Comparison of ENCODE assay signal across 8 cellular contexts in the genomic region with DNA sequence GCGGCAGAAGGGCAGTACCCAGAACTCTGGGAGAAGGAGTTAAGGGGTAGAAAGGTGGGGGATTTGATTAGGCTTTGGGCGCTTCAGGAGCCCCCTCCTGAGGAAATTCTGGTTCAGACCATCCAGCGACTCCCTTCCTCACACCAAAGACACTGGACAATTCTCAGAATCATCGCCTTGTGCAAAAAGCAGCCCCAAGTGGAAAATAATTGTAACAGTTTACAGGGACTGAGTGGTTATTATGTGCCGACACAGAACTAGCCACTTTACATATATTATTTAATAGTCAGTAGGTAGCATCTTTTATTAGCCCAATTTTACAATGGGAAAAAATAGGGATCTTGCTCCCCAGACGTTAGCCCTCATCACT. TPM values are rescaled to one million over a fixed set of nuclear protein-coding genes. Genes with fewer than 3 reads are reported as not detected.
DNase-seq lines count a peak whose midpoint lies in the region; ATAC-seq and TF ChIP-seq lines count a peak whose summit lies in the region.

No MANE protein-coding gene starts in this region.

- H3K14ac ChIP-seq in neuronal stem cell (ENCODE audit: low read length) = no peak overlapping the region

- H2BK12ac ChIP-seq in neuronal stem cell (ENCODE audit: low read length) = no peak overlapping the region

- peak overlapping the region; percentile 81 for H3K27ac ChIP-seq in CD4-positive, CD25-positive, alpha-beta regulatory T cell (ENCODE audit: insufficient read depth, low read length, poor library complexity, severe bottlenecking)
- H3K27ac ChIP-seq in OCI-LY7 (ENCODE audit: low read depth, low read length, poor library complexity, severe bottlenecking) (no peak overlapping the region), neuronal stem cell (replicated peaks; ENCODE audit: low read length) (peak overlapping the region; percentile 85)

- POLR2A ChIA-PET in OCI-LY7 (lab: Charles Lee) = interaction anchor here (1.0 to 2.6 kb wide), 4 partner anchors 8 to 96 kb away, joined by 3 to 13 read pairs (median 5); a partner anchor contains a TSS

- peak overlapping the region; percentile 26 for H3K4me3 ChIP-seq in CD4-positive, CD25-positive, alpha-beta regulatory T cell (ENCODE audit: low read depth, low read length)
- H3K4me3 ChIP-seq in OCI-LY7 (ENCODE audit: low read depth, low read length, poor library complexity, severe bottlenecking) = peak overlapping the region; percentile 73
- no peak overlapping the region for H3K4me3 ChIP-seq in endocrine pancreas (ENCODE audit: control insufficient read depth, insufficient read depth, low read length)
- H3K4me3 ChIP-seq in neuronal stem cell (ENCODE audit: low read length in 2 of 2) = peak overlapping the region; percentile 43 to 82

- H3K4me3 Mint-ChIP-seq in CD4-positive, CD25-positive, alpha-beta regulatory T cell = peak overlapping the region; percentile 82 to 92 (median 86)

- WGBS in neuronal stem cell (ENCODE audit: extremely low coverage in 2 of 2, insufficient read length in 2 of 2, insufficient replicate concordance in 1 of 2), 2 donors = no CpG with 5 or more reads among the region's 6 CpGs

- no peak overlapping the region for H3K4ac ChIP-seq in neuronal stem cell (ENCODE audit: low read length)

- no peak overlapping the region for H2BK15ac ChIP-seq in neuronal stem cell (ENCODE audit: low read length)

- peak overlapping the region; percentile 60 to 92 (median 71) for H3K27ac Mint-ChIP-seq in CD4-positive, CD25-positive, alpha-beta regulatory T cell

- H3K18ac ChIP-seq in neuronal stem cell (ENCODE audit: low read length) = peak overlapping the region; percentile 80

- no peak overlapping the region for H2BK5ac ChIP-seq in neuronal stem cell (ENCODE audit: low read length)

- no peaks in the 10 kb centered on the region for H4K20me1 ChIP-seq in OCI-LY7 (ENCODE audit: insufficient read depth, low read length)

- CTCF ChIA-PET in OCI-LY7 (lab: Charles Lee; ENCODE audit: unreplicated experiment) = no interaction called here

- H3K9ac ChIP-seq in endocrine pancreas (ENCODE audit: control insufficient read depth, insufficient read depth, low read length) (peak overlapping the region; percentile 58), neuronal stem cell (ENCODE audit: low read depth, low read length, poor library complexity) (no peak overlapping the region)

- DNase-seq in CD4-positive, CD25-positive, alpha-beta regulatory T cell = no peak
- no peak for DNase-seq in OCI-LY7 (ENCODE audit: low spot score)
- DNase-seq in neuronal stem cell (ENCODE audit: low spot score) = no peak
- no peak for DNase-seq in left colon
- no peak for DNase-seq in HuH-7.5 (ENCODE audit: low spot score)
- no peak for DNase-seq in LoVo (ENCODE audit: low spot score)

- H3K9me3 ChIP-seq in CD4-positive, CD25-positive, alpha-beta regulatory T cell (ENCODE audit: control insufficient read depth in 2 of 2, low read length in 2 of 2) = no peaks in the 10 kb centered on the region
- H3K9me3 ChIP-seq in OCI-LY7 (ENCODE audit: low read length) = no peaks in the 10 kb centered on the region
- no peaks in the 10 kb centered on the region for H3K9me3 ChIP-seq in endocrine pancreas (ENCODE audit: control insufficient read depth, low read length)
- H3K9me3 ChIP-seq in neuronal stem cell (replicated peaks in 1 of 2; ENCODE audit: control insufficient read depth in 2 of 2, insufficient read depth in 1 of 2, low read depth in 1 of 2, low read length in 2 of 2) = no peaks in the 10 kb centered on the region

- no TSS peak for BruUV-seq in OCI-LY7 (replicated peaks; lab: Mats Ljungman, UMichigan)

- no peaks in the 10 kb centered on the region for H3K27me3 ChIP-seq in CD4-positive, CD25-positive, alpha-beta regulatory T cell (ENCODE audit: control insufficient read depth, insufficient read depth, low read length)
- no peaks in the 10 kb centered on the region for H3K27me3 ChIP-seq in endocrine pancreas (ENCODE audit: control insufficient read depth, insufficient read depth, low read length)
- H3K27me3 ChIP-seq in neuronal stem cell (ENCODE audit: control insufficient read depth in 3 of 3, insufficient read depth in 3 of 3, low read depth in 1 of 3, low read length in 3 of 3) = no peaks in the 10 kb centered on the region

- no peak for TF ChIP-seq CTCF in OCI-LY7 (conservative IDR thresholded peaks at IDR 0.05; ENCODE audit: low read length)

- no peak overlapping the region for H2AK5ac ChIP-seq in neuronal stem cell (ENCODE audit: low read depth, low read length)

- no peaks in the 10 kb centered on the region for H3K79me2 ChIP-seq in OCI-LY7 (ENCODE audit: insufficient read depth, low read depth, low read length)

- H3K4me1 ChIP-seq in CD4-positive, CD25-positive, alpha-beta regulatory T cell (ENCODE audit: control insufficient read depth, insufficient read depth, low read length, poor library complexity, severe bottlenecking) = peaks cover 16% of the 10 kb centered on the region
- H3K4me1 ChIP-seq in OCI-LY7 (ENCODE audit: insufficient read depth, low read length, poor library complexity, severe bottlenecking) = peaks cover 25% of the 10 kb centered on the region
- peaks cover 2% of the 10 kb centered on the region for H3K4me1 ChIP-seq in endocrine pancreas (ENCODE audit: control insufficient read depth, insufficient read depth, low read length)
- peaks cover 3 to 12% of the 10 kb centered on the region in 2 donors for H3K4me1 ChIP-seq in neuronal stem cell (ENCODE audit: control insufficient read depth in 2 of 2, insufficient read depth in 1 of 2, low read depth in 1 of 2, low read length in 2 of 2)

- H3K9me2 ChIP-seq in OCI-LY7 (ENCODE audit: insufficient read depth, low read length) = no peaks in the 10 kb centered on the region

- H2BK120ac ChIP-seq in neuronal stem cell (ENCODE audit: low read depth, low read length) = no peak overlapping the region

- peaks cover 3% of the 10 kb centered on the region for H3K36me3 Mint-ChIP-seq in CD4-positive, CD25-positive, alpha-beta regulatory T cell

- H4K91ac ChIP-seq in neuronal stem cell (ENCODE audit: low read depth, low read length, poor library complexity) = no peak overlapping the region

- peak overlapping the region; percentile 25 for H3K23ac ChIP-seq in neuronal stem cell (ENCODE audit: low read depth, low read length, poor library complexity)

- intact Hi-C loops in OCI-LY7 (cut with micrococcal nuclease; ENCODE audit: unreplicated experiment) = no loop called here
- intact Hi-C loops in left colon (cut with DNase I, micrococcal nuclease) = no loop called here

- H3K4me1 Mint-ChIP-seq in CD4-positive, CD25-positive, alpha-beta regulatory T cell = peaks cover 5 to 42% (median 17%) of the 10 kb centered on the region in 4 donors

- H3K9me3 Mint-ChIP-seq in CD4-positive, CD25-positive, alpha-beta regulatory T cell = no peaks in the 10 kb centered on the region

- H4K8ac ChIP-seq in neuronal stem cell (ENCODE audit: low read depth, low read length) = no peak overlapping the region

- H3K4me2 ChIP-seq in OCI-LY7 (ENCODE audit: low read length) = peak overlapping the region; percentile 57
- peak overlapping the region; percentile 90 for H3K4me2 ChIP-seq in neuronal stem cell (ENCODE audit: insufficient read depth, low read length, poor library complexity, severe bottlenecking)

- no peaks in the 10 kb centered on the region for H3K27me3 Mint-ChIP-seq in CD4-positive, CD25-positive, alpha-beta regulatory T cell

- peaks cover 11% of the 10 kb centered on the region for H3K36me3 ChIP-seq in CD4-positive, CD25-positive, alpha-beta regulatory T cell (ENCODE audit: control insufficient read depth, insufficient read depth, low read length)
- H3K36me3 ChIP-seq in OCI-LY7 (ENCODE audit: insufficient read depth, low read length) (peaks cover 28% of the 10 kb centered on the region), endocrine pancreas (ENCODE audit: control insufficient read depth, insufficient read depth, low read length) (no peaks in the 10 kb centered on the region), neuronal stem cell (replicated peaks in 1 of 2; ENCODE audit: control insufficient read depth in 2 of 2, insufficient read depth in 2 of 2, low read length in 2 of 2) (peaks cover 15 to 34% of the 10 kb centered on the region in 2 donors)

- H2AFZ ChIP-seq in OCI-LY7 (ENCODE audit: low read length) (peak overlapping the region; percentile 5; the same call in 1 of the 2 replicates), neuronal stem cell (ENCODE audit: low read length) (peak overlapping the region; percentile 97)

- H3K79me1 ChIP-seq in neuronal stem cell (ENCODE audit: low read depth, low read length) = no peaks in the 10 kb centered on the region

- no peak for ATAC-seq in CD4-positive, CD25-positive, alpha-beta regulatory T cell (ENCODE audit: low read depth in 2 of 2)
- ATAC-seq in left colon (no peak), HG02981 (IDR thresholded peaks at IDR 0.05; ENCODE audit: unreplicated experiment) (no peak)

RNA-seq across cellular contexts. Expression of a gene that starts 0.7 kb away (rescaled TPM):
- total RNA-seq in CD4-positive, CD25-positive, alpha-beta regulatory T cell = 16.4 TPM
- 1 to 10 TPM in 3 of 4 donors, under 1 TPM in 1; 0.91 to 2.7 (median 1.9) TPM for polyA plus RNA-seq in CD4-positive, CD25-positive, alpha-beta regulatory T cell
- total RNA-seq in OCI-LY7 (2014; rRNA removed; shearing (Covaris generic)) = 8.5 and 21.3 TPM in 2 replicates
- 14.7 and 15.5 TPM in 2 replicates for total RNA-seq in OCI-LY7 (2022)
- 11.0 TPM for polyA plus RNA-seq in neuronal stem cell (2013, experiment 1 of 2)
- 10.0 TPM for polyA plus RNA-seq in neuronal stem cell (2013, experiment 2 of 2)
- total RNA-seq in left colon = 10 to 100 TPM; 37.6 to 49.3 TPM

RNA-seq across cellular contexts. Expression of a gene that starts 6.7 kb away (rescaled TPM):
- 45.4 TPM for total RNA-seq in CD4-positive, CD25-positive, alpha-beta regulatory T cell
- polyA plus RNA-seq in CD4-positive, CD25-positive, alpha-beta regulatory T cell = 10 to 100 TPM; 33.0 to 38.3 (median 35.6) TPM
- 40.7 and 55.9 TPM in 2 replicates for total RNA-seq in OCI-LY7 (2014; rRNA removed; shearing (Covaris generic))
- 44.0 and 49.0 TPM in 2 replicates for total RNA-seq in OCI-LY7 (2022)
- polyA plus RNA-seq in neuronal stem cell (2013, experiment 1 of 2) = 29.5 TPM
- polyA plus RNA-seq in neuronal stem cell (2013, experiment 2 of 2) = 27.5 TPM
- 10 to 100 TPM; 70.2 to 85.6 TPM for total RNA-seq in left colon

RNA-seq across cellular contexts. Expression of a gene that starts 6.9 kb away (rescaled TPM):
- 49.8 TPM for total RNA-seq in CD4-positive, CD25-positive, alpha-beta regulatory T cell
- 10 to 100 TPM; 24.5 to 47.9 (median 33.4) TPM for polyA plus RNA-seq in CD4-positive, CD25-positive, alpha-beta regulatory T cell
- total RNA-seq in OCI-LY7 (2014; rRNA removed; shearing (Covaris generic)) = 43.7 and 52.8 TPM in 2 replicates
- total RNA-seq in OCI-LY7 (2022) (49.9 and 54.6 TPM in 2 replicates), left colon (10 to 100 TPM; 47.8 to 48.6 TPM)
- 33.0 TPM for polyA plus RNA-seq in neuronal stem cell (2013, experiment 1 of 2)
- 33.9 TPM for polyA plus RNA-seq in neuronal stem cell (2013, experiment 2 of 2)

RNA-seq across cellular contexts. Expression of a gene that starts 22.7 kb away (rescaled TPM):
- total RNA-seq in CD4-positive, CD25-positive, alpha-beta regulatory T cell = 32.7 TPM
- polyA plus RNA-seq in CD4-positive, CD25-positive, alpha-beta regulatory T cell = 1 to 10 TPM in 3 of 4 donors, under 1 TPM in 1; 0.65 to 1.6 (median 1.4) TPM
- total RNA-seq in OCI-LY7 (2014; rRNA removed; shearing (Covaris generic)) = 19.3 and 24.3 TPM in 2 replicates
- total RNA-seq in OCI-LY7 (2022) (52.7 and 56.6 TPM in 2 replicates), left colon (10 to 100 TPM; 11.8 to 18.9 TPM)
- 4.4 TPM for polyA plus RNA-seq in neuronal stem cell (2013, experiment 1 of 2)
- 5.0 TPM for polyA plus RNA-seq in neuronal stem cell (2013, experiment 2 of 2)

RNA-seq across cellular contexts. Expression of a gene that starts 33.6 kb away (rescaled TPM):
- 1.5 TPM for total RNA-seq in CD4-positive, CD25-positive, alpha-beta regulatory T cell
- not detected for polyA plus RNA-seq in CD4-positive, CD25-positive, alpha-beta regulatory T cell
- 0.16 TPM in 1 of 2 replicates, not detected in the other for total RNA-seq in OCI-LY7 (2014; rRNA removed; shearing (Covaris generic))
- 1.2 and 5.2 TPM in 2 replicates for total RNA-seq in OCI-LY7 (2022)
- polyA plus RNA-seq in neuronal stem cell (2013, experiment 1 of 2) = 0.84 TPM
- 0.71 TPM for polyA plus RNA-seq in neuronal stem cell (2013, experiment 2 of 2)
- 1 to 10 TPM; 2.4 to 2.5 TPM for total RNA-seq in left colon
